12 cellular contexts compared by ENCODE assay signal in genomic region chr13:42274386-42275097, GRCh38. TPM values are rescaled to one million over a fixed set of nuclear protein-coding genes. Genes with fewer than 3 reads are reported as not detected.
DNase-seq lines count a peak whose midpoint lies in the region; ATAC-seq and TF ChIP-seq lines count a peak whose summit lies in the region.
"Had no signal": no experiment of that assay in that cellular context is flagged by ENCODE, and none has a peak within 500 bp of the region (broad histone marks: within the 10 kb centered on the region; RNA-seq: fewer than 3 reads in every experiment).

No MANE protein-coding gene starts in this region.

- TF ChIP-seq CTCF in SU-DHL-6 (IDR thresholded peaks at IDR 0.05; ENCODE audit: insufficient read depth, low read length, poor library complexity, severe bottlenecking) (no peak), fibroblast of the aortic adventitia (IDR thresholded peaks at IDR 0.05; ENCODE audit: insufficient read depth, low read length) (no peak)

- no peaks in the 10 kb centered on the region for H3K27me3 ChIP-seq in BLaER1 treated with 17β-estradiol and CSF1 and Interleukin-3, amounts not matched to agents 10 nM and 100 nM
- no peaks in the 10 kb centered on the region for H3K27me3 ChIP-seq in SU-DHL-6 (ENCODE audit: low read length)
- H3K27me3 ChIP-seq: cardiac muscle cell, sigmoid colon had no signal

- no peak for DNase-seq in fibroblast of the aortic adventitia (ENCODE audit: low read depth)
- DNase-seq in inferior parietal cortex (ENCODE audit: extremely low spot score) = no peak
- no peak for DNase-seq in RKO (ENCODE audit: low spot score)
- DNase-seq: left colon, NCI-H526, sigmoid colon had no signal

- H3K36me3 ChIP-seq in BLaER1 treated with 17β-estradiol and CSF1 and Interleukin-3, amounts not matched to agents 10 nM and 100 nM = peaks cover 0 to 23% (median 17%) of the 10 kb centered on the region in 11 experiments; a peak in 13 of 22 replicates
- peaks cover 3% of the 10 kb centered on the region; the same call in 1 of the 2 replicates for H3K36me3 ChIP-seq in SU-DHL-6 (ENCODE audit: low read length)
- H3K36me3 ChIP-seq: cardiac muscle cell, sigmoid colon had no signal

- H3K4me3 ChIP-seq in BLaER1 treated with 17β-estradiol and CSF1 and Interleukin-3, amounts not matched to agents 10 nM and 100 nM = peak overlapping the region in 1 of 10 experiments; percentile 18; a peak in 1 of 20 replicates
- H3K4me3 ChIP-seq in GM08714 (ENCODE audit: low read length) = peak overlapping the region; percentile 89
- peak overlapping the region; percentile 75 for H3K4me3 ChIP-seq in SU-DHL-6 (ENCODE audit: insufficient read depth, low read length, poor library complexity, severe bottlenecking)
- peak overlapping the region; percentile 84 for H3K4me3 ChIP-seq in fibroblast of the aortic adventitia (ENCODE audit: low read depth, low read length)
- H3K4me3 ChIP-seq: cardiac muscle cell, sigmoid colon had no signal

- ATAC-seq in HG03565 (IDR thresholded peaks at IDR 0.05; ENCODE audit: unreplicated experiment) = no peak
- ATAC-seq in GM21367 (IDR thresholded peaks at IDR 0.05; ENCODE audit: unreplicated experiment) = no peak
- ATAC-seq: left colon had no signal

- peak overlapping the region in 9 of 11 experiments; percentile 2 to 94 (median 41); a peak in 13 of 22 replicates for H3K27ac ChIP-seq in BLaER1 treated with 17β-estradiol and CSF1 and Interleukin-3, amounts not matched to agents 10 nM and 100 nM
- peak overlapping the region; percentile 83 for H3K27ac ChIP-seq in SU-DHL-6 (ENCODE audit: low read depth, low read length)
- H3K27ac ChIP-seq: cardiac muscle cell had no signal

- H4K20me1 ChIP-seq in BLaER1 treated with 17β-estradiol and CSF1 and Interleukin-3, amounts not matched to agents 10 nM and 100 nM = peaks cover 0 to 32% (median 3%) of the 10 kb centered on the region in 11 experiments; a peak in 7 of 22 replicates
- H4K20me1 ChIP-seq in SU-DHL-6 (ENCODE audit: low read depth, low read length) = no peaks in the 10 kb centered on the region

- H3K9me2 ChIP-seq in SU-DHL-6 (replicated peaks; ENCODE audit: insufficient read depth, low read length) = no peaks in the 10 kb centered on the region

- no peak overlapping the region for H2AFZ ChIP-seq in SU-DHL-6 (ENCODE audit: low read depth, low read length, severe bottlenecking)

- H3K9me3 ChIP-seq in BLaER1 treated with 17β-estradiol and CSF1 and Interleukin-3, amounts not matched to agents 10 nM and 100 nM (replicated peaks in 1 of 11) = peaks cover 0 to 24% (median 14%) of the 10 kb centered on the region in 11 experiments; a peak in 11 of 22 replicates
- no peaks in the 10 kb centered on the region for H3K9me3 ChIP-seq in SU-DHL-6 (ENCODE audit: insufficient read depth, low read length)
- H3K9me3 ChIP-seq: sigmoid colon had no signal

- peaks cover 12% of the 10 kb centered on the region; the same call in 1 of the 2 replicates for H3F3A ChIP-seq in SU-DHL-6 (ENCODE audit: insufficient read depth)

- H3K9ac ChIP-seq in BLaER1 treated with 17β-estradiol and CSF1 and Interleukin-3, amounts not matched to agents 10 nM and 100 nM = peak overlapping the region in 4 of 11 experiments; percentile 6 to 60 (median 28); a peak in 5 of 22 replicates
- H3K9ac ChIP-seq in SU-DHL-6 (ENCODE audit: low read length) = peak overlapping the region; percentile 92

- peak overlapping the region; percentile 6 to 93 (median 82) for H3K4me2 ChIP-seq in BLaER1 treated with 17β-estradiol and CSF1 and Interleukin-3, amounts not matched to agents 10 nM and 100 nM
- peak overlapping the region; percentile 91 for H3K4me2 ChIP-seq in SU-DHL-6 (ENCODE audit: low read depth, low read length, poor library complexity, severe bottlenecking)

- H3K4me1 ChIP-seq in BLaER1 treated with 17β-estradiol and CSF1 and Interleukin-3, amounts not matched to agents 10 nM and 100 nM = peaks cover 34 to 66% (median 40%) of the 10 kb centered on the region in 10 experiments

- H3K79me2 ChIP-seq in SU-DHL-6 (ENCODE audit: insufficient read depth, low read length) = peaks cover 75% of the 10 kb centered on the region

RNA-seq across cellular contexts. Expression of gene AKAP11, which starts 2.6 kb away (rescaled TPM):
- 36.5 and 55.9 TPM in 2 replicates for total RNA-seq in fibroblast of the aortic adventitia (ENCODE audit: low replicate concordance)
